ENCODE assay signal across 8 cellular contexts in the genomic region with DNA sequence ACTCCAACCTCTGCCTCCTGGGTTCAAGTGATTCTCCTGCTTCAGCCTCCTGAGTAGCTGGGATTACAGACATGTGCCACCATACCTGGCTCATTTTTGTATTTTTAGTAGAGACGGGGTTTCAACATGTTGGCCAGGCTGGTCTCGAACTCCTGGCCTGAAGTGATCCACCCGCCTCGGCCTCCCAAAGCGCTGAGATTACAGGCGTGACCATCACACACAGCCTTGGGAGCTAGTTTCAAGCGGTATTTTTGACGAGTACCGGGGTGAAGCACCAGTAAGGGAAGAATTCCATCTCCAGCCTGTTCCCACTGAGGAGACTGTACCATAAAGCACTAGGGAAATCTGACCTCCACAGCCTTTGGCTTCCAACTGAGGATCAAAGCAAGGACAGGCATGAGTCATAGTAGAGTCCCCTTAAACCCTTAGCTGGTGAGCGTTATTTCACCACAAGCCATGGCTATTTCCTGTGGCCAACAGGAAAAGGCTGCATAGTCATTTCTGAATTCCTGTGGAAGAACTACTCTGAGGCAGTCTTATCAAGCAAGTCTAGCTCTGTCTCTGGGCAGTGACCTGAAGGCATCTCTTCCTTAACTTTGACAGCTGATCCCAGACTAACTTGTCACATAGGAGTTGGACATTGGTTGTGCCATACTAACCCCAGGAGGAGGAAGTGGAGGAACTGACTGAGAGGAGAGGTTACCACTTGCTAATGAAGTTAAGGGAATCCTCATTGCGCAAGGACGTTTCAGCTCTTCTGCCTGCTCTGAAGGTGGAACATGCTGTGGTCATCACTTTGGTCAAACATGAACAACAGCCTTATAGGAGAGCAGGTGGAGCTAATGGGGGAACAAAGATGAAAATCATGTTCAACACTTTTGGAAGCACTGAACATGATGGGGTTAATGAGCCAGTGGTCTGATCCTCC.
DNase-seq lines count a peak whose midpoint lies in the region; ATAC-seq, FAIRE-seq and TF ChIP-seq lines count a peak whose summit lies in the region.

No MANE protein-coding gene starts in this region.

- H3K36me3 ChIP-seq in left lung (no peaks in the 10 kb centered on the region), Caco-2 (ENCODE audit: control insufficient read depth, insufficient read depth, low read length) (no peaks in the 10 kb centered on the region)

- no peak overlapping the region for H3K4me3 ChIP-seq in left lung
- no peak overlapping the region for H3K4me3 ChIP-seq in Caco-2 (ENCODE audit: low read depth, low read length)

- no peak overlapping the region for H3K27ac Mint-ChIP-seq in activated CD4-positive, alpha-beta memory T cell treated with anti-CD3 and anti-CD28 coated beads, Interleukin-2, amount 10 ng/mL, durations not matched to agents 7 days and 5 days
- no peak overlapping the region for H3K27ac Mint-ChIP-seq in Caco-2 (ENCODE audit: unreplicated experiment)

- H3K4me1 Mint-ChIP-seq in activated CD4-positive, alpha-beta memory T cell treated with anti-CD3 and anti-CD28 coated beads, Interleukin-2, amount 10 ng/mL, durations not matched to agents 7 days and 5 days = peaks cover 67% of the 10 kb centered on the region
- peaks cover 19% of the 10 kb centered on the region for H3K4me1 Mint-ChIP-seq in activated T-cell treated with anti-CD3 and anti-CD28 coated beads, Interleukin-2, amount 50 U/mL, for 4 hours (ENCODE audit: low read depth)
- H3K4me1 Mint-ChIP-seq in Caco-2 (ENCODE audit: low read depth, unreplicated experiment) = no peaks in the 10 kb centered on the region

- peak; percentile 74 for DNase-seq in CD1c-positive myeloid dendritic cell (ENCODE audit: extremely low spot score)
- peak; percentile 58 for DNase-seq in activated CD4-positive, alpha-beta memory T cell treated with anti-CD3 and anti-CD28 coated beads, Interleukin-2, amount 10 ng/mL, durations not matched to agents 7 days and 5 days
- no peak for DNase-seq in left lung
- no peak for DNase-seq in GM12891 (ENCODE audit: insufficient read length, low spot score)
- DNase-seq in activated T-cell treated with anti-CD3 and anti-CD28 coated beads, Interleukin-2, amount 50 U/mL, for 4 hours = no peak
- DNase-seq in Caco-2 = no peak
- DNase-seq in superior temporal gyrus (ENCODE audit: extremely low spot score) = no peak

- no peak overlapping the region for H3K4me3 Mint-ChIP-seq in activated CD4-positive, alpha-beta memory T cell treated with anti-CD3 and anti-CD28 coated beads, Interleukin-2, amount 10 ng/mL, durations not matched to agents 7 days and 5 days
- H3K4me3 Mint-ChIP-seq in activated T-cell treated with anti-CD3 and anti-CD28 coated beads, Interleukin-2, amount 50 U/mL, for 4 hours = no peak overlapping the region
- no peak overlapping the region for H3K4me3 Mint-ChIP-seq in Caco-2 (ENCODE audit: unreplicated experiment)

- POLR2A ChIA-PET in activated CD4-positive, alpha-beta memory T cell treated with anti-CD3 and anti-CD28 coated beads, Interleukin-2, amount 10 ng/mL, durations not matched to agents 7 days and 5 days (lab: Charles Lee) = no interaction called here
- POLR2A ChIA-PET in Caco-2 (lab: Charles Lee) = no interaction called here

- H3K4me1 ChIP-seq in left lung (peaks cover 6 to 45% of the 10 kb centered on the region in 2 donors), Caco-2 (peaks cover 9% of the 10 kb centered on the region; the same call in 1 of the 2 replicates)

- FAIRE-seq in GM12891 (lab: Jason Lieb, UNC) = no peak

- TF ChIP-seq CTCF in left lung (IDR thresholded peaks at IDR 0.05) (no peak), Caco-2 (IDR thresholded peaks at IDR 0.05; ENCODE audit: insufficient read depth in 1 of 2, low read depth in 1 of 2, low read length in 1 of 2, severe bottlenecking in 1 of 2, unreplicated experiment in 1 of 2) (no peak)

- intact Hi-C loops in left lung (cut with DNase I) (no loop called here), Caco-2 (cut with micrococcal nuclease; ENCODE audit: unreplicated experiment) (loop anchor here (2.0 to 5.0 kb wide), 2 partner anchors 33 to 143 kb away; no protein-coding TSS in a partner anchor)

- H3K27me3 ChIP-seq in left lung = no peaks in the 10 kb centered on the region
- H3K27me3 ChIP-seq in Caco-2 (replicated peaks; ENCODE audit: control insufficient read depth, insufficient read depth, low read length) = no peaks in the 10 kb centered on the region

- H3K9me3 ChIP-seq in left lung = no peaks in the 10 kb centered on the region
- H3K9me3 ChIP-seq in Caco-2 = no peaks in the 10 kb centered on the region

- BruUV-seq in Caco-2 (replicated peaks; lab: Mats Ljungman, UMichigan) = no TSS peak

- peak overlapping the region in 1 of 2 donors; percentile 60 for H3K27ac ChIP-seq in left lung

- H3K27me3 Mint-ChIP-seq in activated CD4-positive, alpha-beta memory T cell treated with anti-CD3 and anti-CD28 coated beads, Interleukin-2, amount 10 ng/mL, durations not matched to agents 7 days and 5 days = peaks cover 5% of the 10 kb centered on the region
- peaks cover 2% of the 10 kb centered on the region for H3K27me3 Mint-ChIP-seq in activated T-cell treated with anti-CD3 and anti-CD28 coated beads, Interleukin-2, amount 50 U/mL, for 4 hours (ENCODE audit: low read depth)
- no peaks in the 10 kb centered on the region for H3K27me3 Mint-ChIP-seq in Caco-2 (ENCODE audit: insufficient read depth, unreplicated experiment)

- ATAC-seq in HG03432 (IDR thresholded peaks at IDR 0.05; ENCODE audit: unreplicated experiment) (peak; percentile 37), left lung (peak; percentile 27)
- ATAC-seq in activated T-cell treated with anti-CD3 and anti-CD28 coated beads, Interleukin-2, amount 50 U/mL, for 4 hours = no peak

- CTCF ChIA-PET in activated CD4-positive, alpha-beta memory T cell treated with anti-CD3 and anti-CD28 coated beads, Interleukin-2, amount 10 ng/mL, durations not matched to agents 7 days and 5 days (lab: Charles Lee) = interaction anchor here (0.7 to 1.9 kb wide), 4 partner anchors 9 to 50 kb away, joined by 3 to 6 read pairs (median 4); no protein-coding TSS in a partner anchor
- CTCF ChIA-PET in Caco-2 (lab: Charles Lee) = no interaction called here

- no peaks in the 10 kb centered on the region for H3K9me3 Mint-ChIP-seq in activated CD4-positive, alpha-beta memory T cell treated with anti-CD3 and anti-CD28 coated beads, Interleukin-2, amount 10 ng/mL, durations not matched to agents 7 days and 5 days
- no peaks in the 10 kb centered on the region for H3K9me3 Mint-ChIP-seq in activated T-cell treated with anti-CD3 and anti-CD28 coated beads, Interleukin-2, amount 50 U/mL, for 4 hours
- H3K9me3 Mint-ChIP-seq in Caco-2 (ENCODE audit: unreplicated experiment) = no peaks in the 10 kb centered on the region

- H3K36me3 Mint-ChIP-seq in activated CD4-positive, alpha-beta memory T cell treated with anti-CD3 and anti-CD28 coated beads, Interleukin-2, amount 10 ng/mL, durations not matched to agents 7 days and 5 days (ENCODE audit: low read depth) = no peaks in the 10 kb centered on the region
- no peaks in the 10 kb centered on the region for H3K36me3 Mint-ChIP-seq in activated T-cell treated with anti-CD3 and anti-CD28 coated beads, Interleukin-2, amount 50 U/mL, for 4 hours (ENCODE audit: insufficient read depth)
- H3K36me3 Mint-ChIP-seq in Caco-2 (ENCODE audit: insufficient read depth, unreplicated experiment) = peaks cover 8% of the 10 kb centered on the region

- TF ChIP-seq POLR2A in GM12891 (IDR thresholded peaks at IDR 0.05; ENCODE audit: low read depth, low read length) = no peak

TF ChIP-seq in GM12891, 5 proteins besides CTCF, POLR2A, EP300 and RAD21:
- TF ChIP-seq SPI1 (IDR thresholded peaks at IDR 0.05; ENCODE audit: low read depth, low read length) (no peak), POU2F2 (IDR thresholded peaks at IDR 0.05; ENCODE audit: low read depth, low read length) (no peak), POLR2AphosphoS5 (IDR thresholded peaks at IDR 0.05; ENCODE audit: low read depth, low read length) (no peak), PAX5 (IDR thresholded peaks at IDR 0.05; ENCODE audit: insufficient read depth, low read length, severe bottlenecking) (no peak), TAF1 (IDR thresholded peaks at IDR 0.05; ENCODE audit: low read depth, low read length) (no peak)

Comparison
In these comparisons a context has a peak if more than half of its experiments do, and no peak if none do; other contexts are left out.
1. DNase-seq: peak in CD1c-positive myeloid dendritic cell (single experiment) and activated CD4-positive, alpha-beta memory T cell treated with anti-CD3 and anti-CD28 coated beads, Interleukin-2, amount 10 ng/mL, durations not matched to agents 7 days and 5 days (single experiment); none in left lung (0 of 2), GM12891 (single experiment), activated T-cell treated with anti-CD3 and anti-CD28 coated beads, Interleukin-2, amount 50 U/mL, for 4 hours (single experiment), Caco-2 (0 of 2) and superior temporal gyrus (single experiment).
2. ATAC-seq: peak in HG03432 (single experiment) and left lung (single experiment); none in activated T-cell treated with anti-CD3 and anti-CD28 coated beads, Interleukin-2, amount 50 U/mL, for 4 hours (0 of 2).